ENCODE assay signal across 8 cellular contexts in genomic region chr15:85580914-85581313, GRCh38.
DNase-seq lines count a peak whose midpoint lies in the region; ATAC-seq and TF ChIP-seq lines count a peak whose summit lies in the region.

No MANE protein-coding gene starts in this region.

- H3K4me1 ChIP-seq in right lobe of liver: peaks cover 0 to 61% (median 9%) of the 10 kb centered on the region in 4 donors
- H3K4me1 ChIP-seq in thoracic aorta (ENCODE audit: control insufficient read depth in 1 of 2, low read depth in 2 of 2): peaks cover 22 to 81% of the 10 kb centered on the region in 2 donors

- ATAC-seq in right lobe of liver (peak; percentile 0 to 8 (median 2)), thoracic aorta (ENCODE audit: insufficient number of reproducible peaks, low FRiP score, low read depth) (no peak)

- no peak for TF ChIP-seq CTCF in right lobe of liver (IDR thresholded peaks at IDR 0.05)
- TF ChIP-seq CTCF in thoracic aorta (IDR thresholded peaks at IDR 0.05): no peak

- H3K9me3 ChIP-seq in right lobe of liver: no peaks in the 10 kb centered on the region
- no peaks in the 10 kb centered on the region for H3K9me3 ChIP-seq in thoracic aorta

- H3K4me3 ChIP-seq in right lobe of liver (peak overlapping the region; percentile 20 to 52 (median 52)), thoracic aorta (peak overlapping the region; percentile 22)

- 10% methylated on average over 3 of the region's 3 CpGs for WGBS in right lobe of liver (ENCODE audit: insufficient coverage, low coverage, low lambda C conversion rate, missing lambda C conversion rate)

- H3K27ac ChIP-seq in right lobe of liver (peak overlapping the region; percentile 86 to 98 (median 96)), thoracic aorta (peak overlapping the region; percentile 78 to 89)

- DNase-seq in NK-92 (lab: John Stamatoyannopoulos, UW; ENCODE audit: unreplicated experiment) (peak; percentile 28), right lobe of liver (peak in 1 of 3 donors; percentile 44), thoracic aorta (ENCODE audit: low spot score) (no peak), GM03348 (ENCODE audit: low spot score) (no peak), SK-N-DZ (ENCODE audit: low spot score) (no peak), mesenteric fat pad (ENCODE audit: low spot score) (no peak), NCI-H510A (lab: John Stamatoyannopoulos, UW) (no peak)
- peak; percentile 82 for DNase-seq in activated effector memory CD4-positive, alpha-beta T cell treated with anti-CD3 and anti-CD28 coated beads, Interleukin-2, amount 50 U/mL, for 16 hours

- H3K36me3 ChIP-seq in right lobe of liver (peaks cover 0 to 6% (median 0%) of the 10 kb centered on the region in 4 donors), thoracic aorta (no peaks in the 10 kb centered on the region)

- intact Hi-C loops in right lobe of liver (cut with DNase I): no loop called here

- no peak for TF ChIP-seq POLR2A in right lobe of liver (IDR thresholded peaks at IDR 0.05)

- no peaks in the 10 kb centered on the region for H3K27me3 ChIP-seq in right lobe of liver
- no peaks in the 10 kb centered on the region for H3K27me3 ChIP-seq in thoracic aorta (replicated peaks; ENCODE audit: insufficient read depth)

Comparison
In these comparisons a context has a peak if more than half of its experiments do, and no peak if none do; other contexts are left out.
1. DNase-seq: peak in NK-92 (single experiment) and activated effector memory CD4-positive, alpha-beta T cell treated with anti-CD3 and anti-CD28 coated beads, Interleukin-2, amount 50 U/mL, for 16 hours (single experiment); none in thoracic aorta (single experiment), GM03348 (single experiment), SK-N-DZ (single experiment), mesenteric fat pad (single experiment) and NCI-H510A (single experiment).